Comparison of ENCODE assay signal across 1 cellular context in genomic region chr7:100827330-100828226, GRCh38.
A peak's percentile ranks its signal among the peaks of the same experiment; 100 is the strongest.
TF ChIP-seq lines count a peak whose summit lies in the region.

EPHB4 (minus strand) TSS chr7:100827523; CDS start chr7:100827030, 493 bp downstream.

TF ChIP-seq in HepG2, 621 proteins besides CTCF, POLR2A, EP300 and RAD21 (continued from another document and continues in another):
- no peak for TF ChIP-seq KIAA2018 (CRISPR knock-in tag; IDR thresholded peaks at IDR 0.05; ENCODE audit: borderline replicate concordance)
- TF ChIP-seq ZKSCAN5 (CRISPR knock-in tag; IDR thresholded peaks at IDR 0.05): peak; percentile 88
- TF ChIP-seq ELF1 (CRISPR knock-in tag; IDR thresholded peaks at IDR 0.05): peak; percentile 36
- peak; percentile 83; the same call in 1 of the 2 replicates for TF ChIP-seq ZNF547 (CRISPR knock-in tag; IDR thresholded peaks at IDR 0.05)
- peak; percentile 68; the same call in 1 of the 2 replicates for TF ChIP-seq KMT2B (CRISPR knock-in tag; IDR thresholded peaks at IDR 0.05)
- TF ChIP-seq KLF16 (CRISPR knock-in tag; IDR thresholded peaks at IDR 0.05): peak in 1 of 2 experiments; percentile 58; a peak in 1 of 4 replicates
- 0 out of 2 replicates have a peak, but pooled peaks have one; percentile 27 for TF ChIP-seq ZC3H13 (CRISPR knock-in tag; IDR thresholded peaks at IDR 0.05)
- TF ChIP-seq U2AF1 (optimal IDR thresholded peaks at IDR 0.05; ENCODE audit: low read depth, low read length): peak; percentile 50
- no peak for TF ChIP-seq ZNF781 (CRISPR knock-in tag; IDR thresholded peaks at IDR 0.05; ENCODE audit: borderline replicate concordance, not compliant biosample characterization)
- TF ChIP-seq MAX (IDR thresholded peaks at IDR 0.05): peak; percentile 46
- TF ChIP-seq RXRB (CRISPR knock-in tag; IDR thresholded peaks at IDR 0.05; ENCODE audit: borderline replicate concordance): peak; percentile 32; the same call in 1 of the 2 replicates
- peak; percentile 62; the same call in 1 of the 2 replicates for TF ChIP-seq ZNF274 (CRISPR knock-in tag; IDR thresholded peaks at IDR 0.05)
- TF ChIP-seq HHEX (CRISPR knock-in tag; IDR thresholded peaks at IDR 0.05): no peak
- TF ChIP-seq, protein P1, sequence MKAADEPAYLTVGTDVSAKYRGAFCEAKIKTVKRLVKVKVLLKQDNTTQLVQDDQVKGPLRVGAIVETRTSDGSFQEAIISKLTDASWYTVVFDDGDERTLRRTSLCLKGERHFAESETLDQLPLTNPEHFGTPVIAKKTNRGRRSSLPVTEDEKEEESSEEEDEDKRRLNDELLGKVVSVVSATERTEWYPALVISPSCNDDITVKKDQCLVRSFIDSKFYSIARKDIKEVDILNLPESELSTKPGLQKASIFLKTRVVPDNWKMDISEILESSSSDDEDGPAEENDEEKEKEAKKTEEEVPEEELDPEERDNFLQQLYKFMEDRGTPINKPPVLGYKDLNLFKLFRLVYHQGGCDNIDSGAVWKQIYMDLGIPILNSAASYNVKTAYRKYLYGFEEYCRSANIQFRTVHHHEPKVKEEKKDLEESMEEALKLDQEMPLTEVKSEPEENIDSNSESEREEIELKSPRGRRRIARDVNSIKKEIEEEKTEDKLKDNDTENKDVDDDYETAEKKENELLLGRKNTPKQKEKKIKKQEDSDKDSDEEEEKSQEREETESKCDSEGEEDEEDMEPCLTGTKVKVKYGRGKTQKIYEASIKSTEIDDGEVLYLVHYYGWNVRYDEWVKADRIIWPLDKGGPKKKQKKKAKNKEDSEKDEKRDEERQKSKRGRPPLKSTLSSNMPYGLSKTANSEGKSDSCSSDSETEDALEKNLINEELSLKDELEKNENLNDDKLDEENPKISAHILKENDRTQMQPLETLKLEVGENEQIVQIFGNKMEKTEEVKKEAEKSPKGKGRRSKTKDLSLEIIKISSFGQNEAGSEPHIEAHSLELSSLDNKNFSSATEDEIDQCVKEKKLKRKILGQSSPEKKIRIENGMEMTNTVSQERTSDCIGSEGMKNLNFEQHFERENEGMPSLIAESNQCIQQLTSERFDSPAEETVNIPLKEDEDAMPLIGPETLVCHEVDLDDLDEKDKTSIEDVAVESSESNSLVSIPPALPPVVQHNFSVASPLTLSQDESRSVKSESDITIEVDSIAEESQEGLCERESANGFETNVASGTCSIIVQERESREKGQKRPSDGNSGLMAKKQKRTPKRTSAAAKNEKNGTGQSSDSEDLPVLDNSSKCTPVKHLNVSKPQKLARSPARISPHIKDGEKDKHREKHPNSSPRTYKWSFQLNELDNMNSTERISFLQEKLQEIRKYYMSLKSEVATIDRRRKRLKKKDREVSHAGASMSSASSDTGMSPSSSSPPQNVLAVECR (CRISPR knock-in tag; IDR thresholded peaks at IDR 0.05; ENCODE audit: borderline replicate concordance): peak; percentile 55; the same call in 1 of the 2 replicates
- no peak for TF ChIP-seq ZNF773 (CRISPR knock-in tag; IDR thresholded peaks at IDR 0.05; ENCODE audit: borderline replicate concordance)
- 0 out of 2 replicates have a peak, but pooled peaks have one; percentile 54 for TF ChIP-seq ZNF552 (CRISPR knock-in tag; IDR thresholded peaks at IDR 0.05; ENCODE audit: borderline replicate concordance)
- peak; percentile 49 for TF ChIP-seq ZNF18 (CRISPR knock-in tag; IDR thresholded peaks at IDR 0.05; ENCODE audit: insufficient replicate concordance)
- peak; percentile 35; the same call in 1 of the 2 replicates for TF ChIP-seq ZNF766 (CRISPR knock-in tag; IDR thresholded peaks at IDR 0.05; ENCODE audit: borderline replicate concordance)
- TF ChIP-seq ZNF142 (CRISPR knock-in tag; IDR thresholded peaks at IDR 0.05): no peak
- no peak for TF ChIP-seq ZNF772 (CRISPR knock-in tag; IDR thresholded peaks at IDR 0.05)
- peak; percentile 44 for TF ChIP-seq SRSF1 (optimal IDR thresholded peaks at IDR 0.05; ENCODE audit: low read depth, low read length)
- TF ChIP-seq RBM39 (IDR thresholded peaks at IDR 0.05; ENCODE audit: low read depth, low read length, poor library complexity, severe bottlenecking): peak; percentile 84
- TF ChIP-seq E2F1 (CRISPR knock-in tag; IDR thresholded peaks at IDR 0.05): peak; percentile 63; the same call in 1 of the 2 replicates
- peak; percentile 65; the same call in 1 of the 2 replicates for TF ChIP-seq ZNF124 (CRISPR knock-in tag; IDR thresholded peaks at IDR 0.05)
- peak; percentile 57 for TF ChIP-seq PHF21A (CRISPR knock-in tag; IDR thresholded peaks at IDR 0.05)
- no peak for TF ChIP-seq ZNF737 (CRISPR knock-in tag; IDR thresholded peaks at IDR 0.05; ENCODE audit: borderline replicate concordance)
- TF ChIP-seq ESRRA (CRISPR knock-in tag; IDR thresholded peaks at IDR 0.05; ENCODE audit: low read depth): peak; percentile 67; the same call in 1 of the 2 replicates
- TF ChIP-seq NR2F2 (IDR thresholded peaks at IDR 0.05; ENCODE audit: borderline replicate concordance, low read depth): no peak
- 0 out of 2 replicates have a peak, but pooled peaks have one; percentile 56 for TF ChIP-seq NFATC3 (CRISPR knock-in tag; IDR thresholded peaks at IDR 0.05)
